Comparison of ENCODE assay signal across 15 cellular contexts in the genomic region with DNA sequence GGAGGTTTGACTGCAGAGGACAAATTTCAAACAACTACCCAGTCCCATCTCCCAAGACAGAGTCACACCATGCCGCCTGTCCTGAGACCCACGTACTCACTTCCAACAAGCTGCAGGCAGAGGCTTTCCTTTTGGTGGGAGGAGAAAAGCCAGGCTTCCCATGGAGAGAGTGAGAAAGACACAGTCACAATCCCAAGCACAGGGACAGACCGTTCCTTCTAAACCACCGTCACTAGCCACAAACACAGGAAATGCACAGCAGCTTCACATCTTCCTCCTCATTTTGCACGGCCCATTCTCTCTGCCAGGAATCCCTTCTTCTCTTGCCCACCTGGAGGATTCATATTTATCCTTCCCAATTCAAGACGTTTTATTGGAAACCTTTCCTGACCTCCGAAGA.
DNase-seq lines count a peak whose midpoint lies in the region; ATAC-seq and TF ChIP-seq lines count a peak whose summit lies in the region.
"Had no signal": no experiment of that assay in that cellular context is flagged by ENCODE, and none has a peak within 500 bp of the region (broad histone marks: within the 10 kb centered on the region; RNA-seq: fewer than 3 reads in every experiment).

No MANE protein-coding gene starts in this region.

- peak; percentile 82 for TF ChIP-seq EP300 in stomach (IDR thresholded peaks at IDR 0.05)

- no peaks in the 10 kb centered on the region for H3K36me3 Mint-ChIP-seq in activated naive CD4-positive, alpha-beta T cell treated with anti-CD3 and anti-CD28 coated beads for 36 hours (ENCODE audit: low read depth)
- peaks cover 14% of the 10 kb centered on the region for H3K36me3 Mint-ChIP-seq in activated naive CD4-positive, alpha-beta T cell treated with anti-CD3 and anti-CD28 coated beads, Interleukin-2, amount 10 ng/mL, durations not matched to agents 7 days and 5 days
- no peaks in the 10 kb centered on the region for H3K36me3 Mint-ChIP-seq in activated CD8-positive, alpha-beta T cell treated with anti-CD3 and anti-CD28 coated beads for 36 hours (ENCODE audit: low read depth)

- CTCF ChIA-PET in activated naive CD4-positive, alpha-beta T cell treated with anti-CD3 and anti-CD28 coated beads for 36 hours (lab: Charles Lee) = interaction anchor here (0.9 to 1.4 kb wide), 2 partner anchors 12 to 34 kb away, joined by 3 read pairs; no protein-coding TSS in a partner anchor
- CTCF ChIA-PET in activated naive CD4-positive, alpha-beta T cell treated with anti-CD3 and anti-CD28 coated beads, Interleukin-2, amount 10 ng/mL, durations not matched to agents 7 days and 5 days (lab: Charles Lee) = no interaction called here
- CTCF ChIA-PET in activated CD8-positive, alpha-beta T cell treated with anti-CD3 and anti-CD28 coated beads for 36 hours (lab: Charles Lee) = interaction anchor here (1.2 to 1.5 kb wide), 2 partner anchors 9 to 34 kb away, joined by 3 to 4 read pairs; no protein-coding TSS in a partner anchor

- peak overlapping the region; percentile 33 for H3K4me3 Mint-ChIP-seq in activated naive CD4-positive, alpha-beta T cell treated with anti-CD3 and anti-CD28 coated beads for 36 hours
- H3K4me3 Mint-ChIP-seq in activated naive CD4-positive, alpha-beta T cell treated with anti-CD3 and anti-CD28 coated beads, Interleukin-2, amount 10 ng/mL, durations not matched to agents 7 days and 5 days = no peak overlapping the region
- no peak overlapping the region for H3K4me3 Mint-ChIP-seq in activated CD8-positive, alpha-beta T cell treated with anti-CD3 and anti-CD28 coated beads for 36 hours

- no peak overlapping the region for H3K27ac Mint-ChIP-seq in activated naive CD4-positive, alpha-beta T cell treated with anti-CD3 and anti-CD28 coated beads for 36 hours
- no peak overlapping the region for H3K27ac Mint-ChIP-seq in activated naive CD4-positive, alpha-beta T cell treated with anti-CD3 and anti-CD28 coated beads, Interleukin-2, amount 10 ng/mL, durations not matched to agents 7 days and 5 days
- H3K27ac Mint-ChIP-seq in activated CD8-positive, alpha-beta T cell treated with anti-CD3 and anti-CD28 coated beads for 36 hours = peak overlapping the region; percentile 61
- H3K27ac Mint-ChIP-seq: progenitor cell of endocrine pancreas had no signal

- no peak overlapping the region for H3K27ac ChIP-seq in right lobe of liver
- peak overlapping the region in 3 of 5 donors; percentile 9 to 86 (median 42) for H3K27ac ChIP-seq in stomach
- H3K27ac ChIP-seq: left lung, PC-9 had no signal

- H3K4me1 Mint-ChIP-seq in activated naive CD4-positive, alpha-beta T cell treated with anti-CD3 and anti-CD28 coated beads for 36 hours (ENCODE audit: low read depth) = peaks cover 24% of the 10 kb centered on the region
- H3K4me1 Mint-ChIP-seq in activated naive CD4-positive, alpha-beta T cell treated with anti-CD3 and anti-CD28 coated beads, Interleukin-2, amount 10 ng/mL, durations not matched to agents 7 days and 5 days = peaks cover 55% of the 10 kb centered on the region
- peaks cover 33% of the 10 kb centered on the region for H3K4me1 Mint-ChIP-seq in activated CD8-positive, alpha-beta T cell treated with anti-CD3 and anti-CD28 coated beads for 36 hours (ENCODE audit: low read depth)

- DNase-seq in activated naive CD4-positive, alpha-beta T cell treated with anti-CD3 and anti-CD28 coated beads for 36 hours = no peak
- DNase-seq in activated naive CD4-positive, alpha-beta T cell treated with anti-CD3 and anti-CD28 coated beads, Interleukin-2, amount 10 ng/mL, durations not matched to agents 7 days and 5 days = no peak
- no peak for DNase-seq in activated CD8-positive, alpha-beta T cell treated with anti-CD3 and anti-CD28 coated beads for 36 hours
- no peak for DNase-seq in right lobe of liver
- no peak for DNase-seq in stomach
- DNase-seq in HAP-1 (ENCODE audit: low spot score in 2 of 2) = no peak
- no peak for DNase-seq in NCI-H345 treated with DMSO at 0.1 percent for 48 hours (lab: John Stamatoyannopoulos, UW; ENCODE audit: unreplicated experiment)
- DNase-seq in AG08395 (ENCODE audit: low spot score) = no peak
- DNase-seq: heart right ventricle, left lung, NCI-H1105, NCI-H446 treated with DMSO at 0.1 percent for 48 hours, PC-9, T-helper 9 cell had no signal

- no peaks in the 10 kb centered on the region for H3K9me3 Mint-ChIP-seq in activated naive CD4-positive, alpha-beta T cell treated with anti-CD3 and anti-CD28 coated beads for 36 hours
- H3K9me3 Mint-ChIP-seq in activated naive CD4-positive, alpha-beta T cell treated with anti-CD3 and anti-CD28 coated beads, Interleukin-2, amount 10 ng/mL, durations not matched to agents 7 days and 5 days = no peaks in the 10 kb centered on the region
- H3K9me3 Mint-ChIP-seq in activated CD8-positive, alpha-beta T cell treated with anti-CD3 and anti-CD28 coated beads for 36 hours = no peaks in the 10 kb centered on the region

- TF ChIP-seq POLR2A in right lobe of liver (IDR thresholded peaks at IDR 0.05) (no peak), stomach (IDR thresholded peaks at IDR 0.05) (no peak)

- no peaks in the 10 kb centered on the region for H3K36me3 ChIP-seq in right lobe of liver
- no peaks in the 10 kb centered on the region for H3K36me3 ChIP-seq in stomach
- no peaks in the 10 kb centered on the region for H3K36me3 ChIP-seq in HAP-1 (replicated peaks)
- H3K36me3 ChIP-seq: heart right ventricle, left lung had no signal

- no peaks in the 10 kb centered on the region for H3K27me3 Mint-ChIP-seq in activated naive CD4-positive, alpha-beta T cell treated with anti-CD3 and anti-CD28 coated beads for 36 hours (ENCODE audit: low read depth)
- no peaks in the 10 kb centered on the region for H3K27me3 Mint-ChIP-seq in activated naive CD4-positive, alpha-beta T cell treated with anti-CD3 and anti-CD28 coated beads, Interleukin-2, amount 10 ng/mL, durations not matched to agents 7 days and 5 days
- no peaks in the 10 kb centered on the region for H3K27me3 Mint-ChIP-seq in activated CD8-positive, alpha-beta T cell treated with anti-CD3 and anti-CD28 coated beads for 36 hours
- H3K27me3 Mint-ChIP-seq: progenitor cell of endocrine pancreas had no signal

- in situ Hi-C loops in HAP-1 (cut with MboI; ENCODE audit: low sequenced_read_pairs) = no loop called here

- H3K27me3 ChIP-seq in right lobe of liver (no peaks in the 10 kb centered on the region), stomach (no peaks in the 10 kb centered on the region), HAP-1 (ENCODE audit: low read depth) (no peaks in the 10 kb centered on the region)
- H3K27me3 ChIP-seq: heart right ventricle, left lung had no signal

- POLR2A ChIA-PET in activated CD8-positive, alpha-beta T cell treated with anti-CD3 and anti-CD28 coated beads for 36 hours (lab: Charles Lee) = interaction anchor here (0.8 kb wide), 1 partner anchor 35 kb away, joined by 3 read pairs; no protein-coding TSS in a partner anchor

- intact Hi-C loops in activated naive CD4-positive, alpha-beta T cell treated with anti-CD3 and anti-CD28 coated beads for 36 hours (cut with micrococcal nuclease) = no loop called here
- intact Hi-C loops in activated CD8-positive, alpha-beta T cell treated with anti-CD3 and anti-CD28 coated beads for 36 hours (cut with micrococcal nuclease) = no loop called here
- intact Hi-C loops in right lobe of liver (cut with DNase I) = no loop called here
- intact Hi-C loops in stomach (cut with DNase I; ENCODE audit: low total_unique reads) = no loop called here

- H3K4me3 ChIP-seq in right lobe of liver = no peak overlapping the region
- no peak overlapping the region for H3K4me3 ChIP-seq in stomach
- no peak overlapping the region for H3K4me3 ChIP-seq in HAP-1
- H3K4me3 ChIP-seq: heart right ventricle, left lung, PC-9 had no signal

- ATAC-seq in activated CD8-positive, alpha-beta T cell treated with anti-CD3 and anti-CD28 coated beads for 36 hours = no peak
- ATAC-seq in right lobe of liver = peak; percentile 31 to 65 (median 54)
- ATAC-seq: left lung had no signal

- H3K4me1 ChIP-seq in right lobe of liver (no peaks in the 10 kb centered on the region), stomach (peaks cover 15 to 89% (median 45%) of the 10 kb centered on the region in 4 donors), HAP-1 (no peaks in the 10 kb centered on the region)

- 2% methylated on average over 4 of the region's 7 CpGs for WGBS in right lobe of liver (ENCODE audit: insufficient coverage, low coverage, low lambda C conversion rate, missing lambda C conversion rate)
- WGBS in stomach, 5 donors = 34 to 46% (median 39%) methylated on average over 7 of the region's 7 CpGs

- TF ChIP-seq CTCF in activated CD8-positive, alpha-beta T cell treated with anti-CD3 and anti-CD28 coated beads for 36 hours (IDR thresholded peaks at IDR 0.05) = no peak
- no peak for TF ChIP-seq CTCF in right lobe of liver (IDR thresholded peaks at IDR 0.05)
- TF ChIP-seq CTCF in stomach (IDR thresholded peaks at IDR 0.05) = no peak

- no peaks in the 10 kb centered on the region for H3K9me3 ChIP-seq in right lobe of liver
- H3K9me3 ChIP-seq in stomach = no peaks in the 10 kb centered on the region
- H3K9me3 ChIP-seq in HAP-1 = no peaks in the 10 kb centered on the region
- H3K9me3 ChIP-seq: heart right ventricle, left lung had no signal

Comparison
In these comparisons a context has a peak if more than half of its experiments do, and no peak if none do; other contexts are left out.
1. H3K27ac ChIP-seq: peak in stomach (3 of 5); none in right lobe of liver (0 of 3).